In genomic region chr16:11310997-11311561, GRCh38 we compare ENCODE assay signal across 8 cellular contexts. TPM values are rescaled to one million over a fixed set of nuclear protein-coding genes. Genes with fewer than 3 reads are reported as not detected.
DNase-seq lines count a peak whose midpoint lies in the region; ATAC-seq and TF ChIP-seq lines count a peak whose summit lies in the region.

No MANE protein-coding gene starts in this region.

- ATAC-seq in HG02588 (IDR thresholded peaks at IDR 0.05; ENCODE audit: unreplicated experiment) (peak; percentile 27), sciatic nerve (no peak)

- H3F3A ChIP-seq in OCI-LY1 (ENCODE audit: insufficient read depth, low read length) = no peaks in the 10 kb centered on the region

- peak overlapping the region; percentile 33; the same call in 1 of the 2 replicates for H3K9ac ChIP-seq in OCI-LY1 (ENCODE audit: low read length)

- in situ Hi-C loops in GM13977 (cut with MboI; ENCODE audit: low pct_unique_long_range_greater_than_20kb, low sequenced_read_pairs, unreplicated experiment) = no loop called here

- H3K4me1 ChIP-seq in OCI-LY1 (ENCODE audit: insufficient read depth, low read length, severe bottlenecking) (peaks cover 55% of the 10 kb centered on the region), vagina (peaks cover 14% of the 10 kb centered on the region)

- peak; percentile 79 for DNase-seq in GM13977 (ENCODE audit: low spot score)
- peak; percentile 73 for DNase-seq in germinal center (ENCODE audit: low spot score)
- DNase-seq in WERI-Rb-1 = no peak
- no peak for DNase-seq in stimulated activated CD4-positive, alpha-beta T cell treated with anti-CD3 and anti-CD28 coated beads, Interleukin-2, amount 100 ng/mL, for 24 hours
- DNase-seq in sciatic nerve (ENCODE audit: low spot score) = no peak
- no peak for DNase-seq in vagina (ENCODE audit: extremely low spot score in 2 of 2)

- TF ChIP-seq CTCF in GM13977 (IDR thresholded peaks at IDR 0.05; ENCODE audit: extremely low read depth, insufficient read depth, missing control alignments) (no peak), OCI-LY1 (IDR thresholded peaks at IDR 0.05; ENCODE audit: low read length) (no peak), WERI-Rb-1 (IDR thresholded peaks at IDR 0.05; ENCODE audit: low read depth, low read length) (no peak), vagina (IDR thresholded peaks at IDR 0.05) (no peak)

- peaks cover 12% of the 10 kb centered on the region; the same call in 1 of the 2 replicates for H3K9me3 ChIP-seq in OCI-LY1 (ENCODE audit: low read length)
- no peaks in the 10 kb centered on the region for H3K9me3 ChIP-seq in WERI-Rb-1 (ENCODE audit: severe bottlenecking)
- H3K9me3 ChIP-seq in vagina = no peaks in the 10 kb centered on the region

- no peaks in the 10 kb centered on the region for H3K9me2 ChIP-seq in OCI-LY1 (ENCODE audit: low read depth, low read length)

- H2AFZ ChIP-seq in OCI-LY1 (ENCODE audit: low read length) = no peak overlapping the region

- no peaks in the 10 kb centered on the region for H4K20me1 ChIP-seq in OCI-LY1 (ENCODE audit: insufficient read depth, low read length)

- intact Hi-C loops in sciatic nerve (cut with DNase I) = no loop called here
- intact Hi-C loops in vagina (cut with DNase I) = no loop called here

- no peaks in the 10 kb centered on the region for H3K79me2 ChIP-seq in OCI-LY1 (ENCODE audit: insufficient read depth, low read length)

- H3K4me3 ChIP-seq in OCI-LY1 (ENCODE audit: low read depth, low read length, poor library complexity, severe bottlenecking) = peak overlapping the region; percentile 25
- H3K4me3 ChIP-seq in WERI-Rb-1 (ENCODE audit: low read depth, low read length) = no peak overlapping the region
- no peak overlapping the region for H3K4me3 ChIP-seq in vagina

- H3K4me2 ChIP-seq in OCI-LY1 (ENCODE audit: low read length) = peak overlapping the region; percentile 48

- TF ChIP-seq POLR2A in vagina (IDR thresholded peaks at IDR 0.05) = no peak

- H3K27ac ChIP-seq in OCI-LY1 (ENCODE audit: low read depth, low read length, poor library complexity, severe bottlenecking) (peak overlapping the region; percentile 94), WERI-Rb-1 (no peak overlapping the region), vagina (no peak overlapping the region)

- H3K27me3 ChIP-seq in OCI-LY1 (ENCODE audit: insufficient read depth, low read length) (no peaks in the 10 kb centered on the region), WERI-Rb-1 (ENCODE audit: insufficient read depth, low read depth, severe bottlenecking) (no peaks in the 10 kb centered on the region), vagina (no peaks in the 10 kb centered on the region)

- H3K36me3 ChIP-seq in OCI-LY1 (ENCODE audit: insufficient read depth, low read length) (no peaks in the 10 kb centered on the region), WERI-Rb-1 (no peaks in the 10 kb centered on the region), vagina (no peaks in the 10 kb centered on the region)

RNA-seq across cellular contexts. Expression of gene PRM1, which starts 29.9 kb away (rescaled TPM):
- not detected for total RNA-seq in sciatic nerve
- not detected for total RNA-seq in vagina

RNA-seq across cellular contexts. Expression of gene RMI2, which starts 34.2 kb away (rescaled TPM):
- total RNA-seq in sciatic nerve (1.5 TPM), vagina (0.74 TPM)

RNA-seq across cellular contexts. Expression of gene PRM2, which starts 34.8 kb away (rescaled TPM):
- total RNA-seq in sciatic nerve (not detected), vagina (not detected)

RNA-seq across cellular contexts. Expression of gene PRM3, which starts 37.6 kb away (rescaled TPM):
- total RNA-seq in sciatic nerve = not detected
- total RNA-seq in vagina = not detected

RNA-seq across cellular contexts. Expression of gene TNP2, which starts 42.0 kb away (rescaled TPM):
- total RNA-seq in sciatic nerve (not detected), vagina (not detected)

Comparison
In these comparisons a context has a peak if more than half of its experiments do, and no peak if none do; other contexts are left out.
1. DNase-seq: peak in GM13977 (single experiment) and germinal center (single experiment); none in WERI-Rb-1 (single experiment), stimulated activated CD4-positive, alpha-beta T cell treated with anti-CD3 and anti-CD28 coated beads, Interleukin-2, amount 100 ng/mL, for 24 hours (0 of 2), sciatic nerve (single experiment) and vagina (0 of 2).